Comparison of ENCODE assay signal across 8 cellular contexts in genomic region chr10:79196470-79197461, GRCh38.
A peak's percentile ranks its signal among the peaks of the same experiment; 100 is the strongest.
DNase-seq lines count a peak whose midpoint lies in the region; ATAC-seq and TF ChIP-seq lines count a peak whose summit lies in the region.

No MANE protein-coding gene starts in this region.

- TF ChIP-seq POLR2A in erythroblast (IDR thresholded peaks at IDR 0.05; ENCODE audit: low read length) = no peak

- peaks cover 39% of the 10 kb centered on the region for H3K36me3 Mint-ChIP-seq in nephron progenitor cell (ENCODE audit: low read depth)

- POLR2A ChIA-PET in HEK293T (lab: Yijun Ruan, JAX) = no interaction called here

- no peaks in the 10 kb centered on the region for H3K27me3 Mint-ChIP-seq in nephron progenitor cell (ENCODE audit: low read depth, poor library complexity)

- peak; percentile 75 for DNase-seq in D341Med (ENCODE audit: low spot score)
- DNase-seq in HEK293T (ENCODE audit: extremely low spot score) = peak; percentile 82
- peak; percentile 56 for DNase-seq in NCI-H774 (lab: John Stamatoyannopoulos, UW)
- DNase-seq in activated CD8-positive, alpha-beta memory T cell treated with anti-CD3 and anti-CD28 coated beads, Interleukin-2, amount 50 U/mL, for 48 hours = peak; percentile 97
- peak; percentile 66 to 85 for DNase-seq in erythroblast (lab: John Stamatoyannopoulos, UW)
- peak; percentile 89 for DNase-seq in nephron progenitor cell
- peak; percentile 88 for DNase-seq in stimulated activated naive CD8-positive, alpha-beta T cell treated with anti-CD3 and anti-CD28 coated beads, Interleukin-15, Interleukin-2, amounts not matched to agents 100 U/mL and 50 U/mL, for 24 hours
- DNase-seq in middle frontal gyrus (ENCODE audit: extremely low spot score, low spot score) = no peak

- TF ChIP-seq CTCF in nephron progenitor cell (IDR thresholded peaks at IDR 0.05) = peak; percentile 97

- peaks cover 47% of the 10 kb centered on the region for H3K4me1 Mint-ChIP-seq in nephron progenitor cell

- CTCF ChIA-PET in HEK293T (lab: Yijun Ruan, JAX) = no interaction called here

- H3K27ac Mint-ChIP-seq in nephron progenitor cell = no peak overlapping the region

- ATAC-seq in stimulated activated naive CD8-positive, alpha-beta T cell treated with anti-CD3 and anti-CD28 coated beads, Interleukin-15, Interleukin-2, amounts not matched to agents 100 U/mL and 50 U/mL, for 24 hours = peak; percentile 29

- H3K9me3 Mint-ChIP-seq in nephron progenitor cell = no peaks in the 10 kb centered on the region

- H3K4me3 Mint-ChIP-seq in nephron progenitor cell = no peak overlapping the region

TF ChIP-seq in HEK293T, 16 proteins besides CTCF, POLR2A, EP300 and RAD21:
- no peak for TF ChIP-seq NFRKB (IDR thresholded peaks at IDR 0.05)
- no peak for TF ChIP-seq SP1 (IDR thresholded peaks at IDR 0.05)
- no peak for TF ChIP-seq HDGF (IDR thresholded peaks at IDR 0.05; ENCODE audit: borderline replicate concordance)
- TF ChIP-seq TARDBP (IDR thresholded peaks at IDR 0.05) = no peak
- TF ChIP-seq ZNF384 (IDR thresholded peaks at IDR 0.05) = no peak
- no peak for TF ChIP-seq ARNT (IDR thresholded peaks at IDR 0.05)
- no peak for TF ChIP-seq ELF4 (IDR thresholded peaks at IDR 0.05)
- TF ChIP-seq FOXM1 (IDR thresholded peaks at IDR 0.05; ENCODE audit: borderline replicate concordance) = no peak
- TF ChIP-seq FOXA1 (IDR thresholded peaks at IDR 0.05) = no peak
- TF ChIP-seq CTBP1 (IDR thresholded peaks at IDR 0.05; ENCODE audit: borderline replicate concordance) = no peak
- TF ChIP-seq FOXK2 (IDR thresholded peaks at IDR 0.05) = no peak
- no peak for TF ChIP-seq SUZ12 (IDR thresholded peaks at IDR 0.05)
- no peak for TF ChIP-seq L3MBTL2 (conservative IDR thresholded peaks at IDR 0.05)
- no peak for TF ChIP-seq PKNOX1 (IDR thresholded peaks at IDR 0.05)
- TF ChIP-seq BHLHE40 (IDR thresholded peaks at IDR 0.05; ENCODE audit: borderline replicate concordance) = no peak
- no peak for TF ChIP-seq LEF1 (IDR thresholded peaks at IDR 0.05; ENCODE audit: borderline replicate concordance)
